13 cellular contexts compared by ENCODE assay signal in the genomic region with DNA sequence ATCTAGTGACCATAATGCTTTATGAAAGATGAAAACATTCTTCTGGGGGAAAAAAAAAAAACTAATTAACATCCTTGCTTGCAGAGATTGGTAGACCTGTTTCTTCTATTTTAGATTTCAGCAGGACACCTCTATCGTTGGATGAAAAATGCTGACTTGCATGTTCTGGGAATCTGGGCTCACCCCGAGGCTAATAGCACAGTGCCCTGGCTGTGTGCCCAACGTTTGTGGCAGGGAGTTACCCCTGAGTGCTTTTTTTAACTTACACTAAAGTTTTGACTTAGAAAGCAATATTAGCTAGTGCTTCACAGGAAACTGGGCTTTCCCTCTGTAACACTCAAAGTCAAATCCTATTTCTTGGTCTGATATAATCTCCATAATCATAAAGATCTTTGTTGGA.
DNase-seq lines count a peak whose midpoint lies in the region; ATAC-seq and TF ChIP-seq lines count a peak whose summit lies in the region.
"Had no signal": no experiment of that assay in that cellular context is flagged by ENCODE, and none has a peak within 500 bp of the region (broad histone marks: within the 10 kb centered on the region; RNA-seq: fewer than 3 reads in every experiment).

No MANE protein-coding gene starts in this region.

- DNase-seq in NCI-H1436 (lab: John Stamatoyannopoulos, UW) = peak; percentile 30
- no peak for DNase-seq in NCI-H1436 treated with DMSO at 0.1 percent for 48 hours (lab: John Stamatoyannopoulos, UW)
- peak; percentile 57 for DNase-seq in NCI-H1105 (lab: John Stamatoyannopoulos, UW)
- peak; percentile 35 for DNase-seq in fibroblast of mammary gland (ENCODE audit: low read depth)
- no peak for DNase-seq in AG08396 (ENCODE audit: low spot score)
- no peak for DNase-seq in stimulated activated CD4-positive, alpha-beta T cell treated with anti-CD3 and anti-CD28 coated beads, Interleukin-4, amount 100 ng/mL, for 1 hour
- DNase-seq: ACHN; NCI-H510A; SIG-M5; stimulated activated CD4-positive, alpha-beta T cell treated with anti-CD3 and anti-CD28 coated beads, Interleukin-4, amount 100 ng/mL, for 24 hours had no signal

- no peak for TF ChIP-seq CTCF in fibroblast of mammary gland (conservative IDR thresholded peaks at IDR 0.05; ENCODE audit: control insufficient read depth, insufficient read depth, low read depth, low read length)

- no peaks in the 10 kb centered on the region for H3K36me3 ChIP-seq in skeletal muscle tissue (ENCODE audit: control insufficient read depth in 3 of 3, insufficient read depth in 3 of 3, low read length in 3 of 3)

- no peaks in the 10 kb centered on the region for H3K27me3 ChIP-seq in skeletal muscle tissue (ENCODE audit: control insufficient read depth in 3 of 3, insufficient read depth in 3 of 3, low read length in 3 of 3)

- no peak overlapping the region for H3K9ac ChIP-seq in skeletal muscle tissue (ENCODE audit: low read depth in 1 of 3, low read length in 3 of 3)

- H3K4me1 ChIP-seq in skeletal muscle tissue (ENCODE audit: control insufficient read depth in 3 of 3, insufficient read depth in 3 of 3, low read length in 3 of 3) = peaks cover 3 to 11% (median 10%) of the 10 kb centered on the region in 3 donors

- H3K9me3 ChIP-seq in skeletal muscle tissue (ENCODE audit: control insufficient read depth in 3 of 3, low read length in 3 of 3) = no peaks in the 10 kb centered on the region

- peak overlapping the region; percentile 47 for H3K27ac ChIP-seq in skeletal muscle tissue (ENCODE audit: low read depth, low read length)

- H3K4me3 ChIP-seq in fibroblast of mammary gland (ENCODE audit: control insufficient read depth, low read depth, low read length) (no peak overlapping the region), skeletal muscle tissue (ENCODE audit: low read length in 3 of 3) (no peak overlapping the region)

- ATAC-seq in HG02938 (IDR thresholded peaks at IDR 0.05; ENCODE audit: unreplicated experiment) = no peak
- ATAC-seq: activated T-helper 17 cell treated with anti-CD3 and anti-CD28 coated beads, Interleukin-2, amount 50 U/mL, for 72 hours had no signal

Comparison
In these comparisons a context has a peak if more than half of its experiments do, and no peak if none do; other contexts are left out.
1. DNase-seq: peak in NCI-H1436 (single experiment), NCI-H1105 (single experiment) and fibroblast of mammary gland (single experiment); none in NCI-H1436 treated with DMSO at 0.1 percent for 48 hours (single experiment), AG08396 (single experiment) and stimulated activated CD4-positive, alpha-beta T cell treated with anti-CD3 and anti-CD28 coated beads, Interleukin-4, amount 100 ng/mL, for 1 hour (single experiment).